ENCODE assay signal across 1 cellular context in the genomic region with DNA sequence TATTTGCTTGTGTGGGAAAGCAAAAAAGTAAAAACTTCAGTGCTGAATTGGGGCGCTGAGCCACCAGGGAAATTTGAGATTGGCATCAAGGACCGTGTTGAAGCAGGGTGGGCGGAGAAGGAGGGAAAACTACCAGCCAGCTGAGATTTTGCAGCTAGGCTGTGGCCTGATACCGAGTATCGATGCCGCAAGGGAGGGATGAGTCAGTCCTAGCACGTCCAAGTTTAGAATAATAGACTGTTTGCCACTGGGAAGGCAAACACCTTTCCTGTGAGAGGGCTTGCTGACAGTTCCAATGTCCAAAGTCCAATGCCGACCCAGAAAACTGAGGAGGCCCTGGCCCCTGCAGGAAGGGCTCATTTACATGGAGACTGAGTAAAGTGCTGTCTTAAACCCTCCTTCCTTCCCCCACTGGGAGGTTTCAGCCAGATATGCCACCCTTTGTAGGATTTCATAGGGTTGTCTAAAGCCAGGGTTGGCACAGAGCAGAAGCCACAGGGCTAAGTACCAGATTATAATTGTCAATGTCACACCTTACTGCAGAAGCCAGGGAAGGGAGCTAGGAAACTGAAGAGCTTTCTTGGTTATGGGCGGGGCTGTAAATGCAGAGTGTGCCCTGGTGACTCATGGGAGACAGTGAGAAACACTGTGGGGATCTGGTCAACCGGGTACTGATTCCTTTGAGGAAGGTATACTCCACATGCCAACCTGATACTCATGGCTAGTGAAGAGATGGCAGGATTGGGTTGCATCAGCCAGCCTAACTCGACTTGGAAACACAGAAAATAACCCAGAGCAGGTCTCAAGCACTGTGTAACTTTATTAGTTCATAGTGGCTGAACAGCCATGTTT.
TF ChIP-seq lines count a peak whose summit lies in the region.

No MANE protein-coding gene starts in this region.

TF ChIP-seq in K562, 482 proteins besides CTCF, POLR2A, EP300 and RAD21 (continued from another document and continues in another):
- TF ChIP-seq, protein P1, sequence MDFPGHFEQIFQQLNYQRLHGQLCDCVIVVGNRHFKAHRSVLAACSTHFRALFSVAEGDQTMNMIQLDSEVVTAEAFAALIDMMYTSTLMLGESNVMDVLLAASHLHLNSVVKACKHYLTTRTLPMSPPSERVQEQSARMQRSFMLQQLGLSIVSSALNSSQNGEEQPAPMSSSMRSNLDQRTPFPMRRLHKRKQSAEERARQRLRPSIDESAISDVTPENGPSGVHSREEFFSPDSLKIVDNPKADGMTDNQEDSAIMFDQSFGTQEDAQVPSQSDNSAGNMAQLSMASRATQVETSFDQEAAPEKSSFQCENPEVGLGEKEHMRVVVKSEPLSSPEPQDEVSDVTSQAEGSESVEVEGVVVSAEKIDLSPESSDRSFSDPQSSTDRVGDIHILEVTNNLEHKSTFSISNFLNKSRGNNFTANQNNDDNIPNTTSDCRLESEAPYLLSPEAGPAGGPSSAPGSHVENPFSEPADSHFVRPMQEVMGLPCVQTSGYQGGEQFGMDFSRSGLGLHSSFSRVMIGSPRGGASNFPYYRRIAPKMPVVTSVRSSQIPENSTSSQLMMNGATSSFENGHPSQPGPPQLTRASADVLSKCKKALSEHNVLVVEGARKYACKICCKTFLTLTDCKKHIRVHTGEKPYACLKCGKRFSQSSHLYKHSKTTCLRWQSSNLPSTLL (IDR thresholded peaks at IDR 0.05): no peak
- peak; percentile 80 for TF ChIP-seq ARID1B (IDR thresholded peaks at IDR 0.05)
- TF ChIP-seq ZNF395 (CRISPR knock-in tag; IDR thresholded peaks at IDR 0.05): peak; percentile 71
- peak; percentile 90 for TF ChIP-seq GTF2B (IDR thresholded peaks at IDR 0.05; ENCODE audit: extremely low read depth, insufficient read length)
- peak; percentile 24; the same call in 1 of the 2 replicates for TF ChIP-seq KAT7 (CRISPR knock-in tag; IDR thresholded peaks at IDR 0.05; ENCODE audit: borderline replicate concordance)
- TF ChIP-seq, protein P2, sequence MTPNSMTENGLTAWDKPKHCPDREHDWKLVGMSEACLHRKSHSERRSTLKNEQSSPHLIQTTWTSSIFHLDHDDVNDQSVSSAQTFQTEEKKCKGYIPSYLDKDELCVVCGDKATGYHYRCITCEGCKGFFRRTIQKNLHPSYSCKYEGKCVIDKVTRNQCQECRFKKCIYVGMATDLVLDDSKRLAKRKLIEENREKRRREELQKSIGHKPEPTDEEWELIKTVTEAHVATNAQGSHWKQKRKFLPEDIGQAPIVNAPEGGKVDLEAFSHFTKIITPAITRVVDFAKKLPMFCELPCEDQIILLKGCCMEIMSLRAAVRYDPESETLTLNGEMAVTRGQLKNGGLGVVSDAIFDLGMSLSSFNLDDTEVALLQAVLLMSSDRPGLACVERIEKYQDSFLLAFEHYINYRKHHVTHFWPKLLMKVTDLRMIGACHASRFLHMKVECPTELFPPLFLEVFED (CRISPR knock-in tag; conservative IDR thresholded peaks at IDR 0.05): no peak
- no peak for TF ChIP-seq PRMT5 (CRISPR knock-in tag; IDR thresholded peaks at IDR 0.05)
- TF ChIP-seq BRD9 (IDR thresholded peaks at IDR 0.05; ENCODE audit: low read depth, partially characterized antibody): no peak
- 0 out of 4 replicates have a peak, but pooled peaks of 1 of the 2 experiments have one; percentile 18 for TF ChIP-seq FOXA3 (CRISPR knock-in tag; conservative IDR thresholded peaks at IDR 0.05 in 1 of 2, IDR thresholded peaks at IDR 0.05 in 1 of 2)
- peak; percentile 65; the same call in 1 of the 2 replicates for TF ChIP-seq PTRF (tag; IDR thresholded peaks at IDR 0.05)
- TF ChIP-seq TRIM28 (IDR thresholded peaks at IDR 0.05): no peak
- TF ChIP-seq IFI16 (CRISPR knock-in tag; IDR thresholded peaks at IDR 0.05): no peak
- TF ChIP-seq NONO (IDR thresholded peaks at IDR 0.05; ENCODE audit: low read depth in 2 of 2, low read length in 1 of 2): no peak
- no peak; a peak in 1 of 3 replicates for TF ChIP-seq CBX3 (IDR thresholded peaks at IDR 0.05; ENCODE audit: borderline replicate concordance in 1 of 2, low read length in 2 of 2)
- TF ChIP-seq NR4A1 (CRISPR knock-in tag; IDR thresholded peaks at IDR 0.05): no peak
- 0 out of 2 replicates have a peak, but pooled peaks have one; percentile 69 for TF ChIP-seq NR4A1 (tag; IDR thresholded peaks at IDR 0.05)
- no peak for TF ChIP-seq CBX5 (IDR thresholded peaks at IDR 0.05; ENCODE audit: borderline replicate concordance, low read depth)
- TF ChIP-seq FOXK2 (conservative IDR thresholded peaks at IDR 0.05 in 1 of 2, IDR thresholded peaks at IDR 0.05 in 1 of 2; ENCODE audit: low read depth in 2 of 2): peak; percentile 35 to 44; a peak in 2 of 4 replicates
- no peak for TF ChIP-seq ZZZ3 (IDR thresholded peaks at IDR 0.05)
- TF ChIP-seq POU5F1 (IDR thresholded peaks at IDR 0.05; ENCODE audit: borderline replicate concordance, low read depth, low read length, partially characterized antibody): no peak
- TF ChIP-seq ATF1 (CRISPR knock-in tag; IDR thresholded peaks at IDR 0.05): no peak
- no peak for TF ChIP-seq ATF1 (tag; IDR thresholded peaks at IDR 0.05)
- TF ChIP-seq THRAP3 (IDR thresholded peaks at IDR 0.05; ENCODE audit: borderline replicate concordance): no peak
- no peak for TF ChIP-seq ETV6 (IDR thresholded peaks at IDR 0.05; ENCODE audit: borderline replicate concordance in 1 of 2, low read depth in 2 of 2, low read length in 1 of 2)
- TF ChIP-seq ETV6 (CRISPR knock-in tag; IDR thresholded peaks at IDR 0.05; ENCODE audit: borderline replicate concordance): no peak
- TF ChIP-seq, protein P3, sequence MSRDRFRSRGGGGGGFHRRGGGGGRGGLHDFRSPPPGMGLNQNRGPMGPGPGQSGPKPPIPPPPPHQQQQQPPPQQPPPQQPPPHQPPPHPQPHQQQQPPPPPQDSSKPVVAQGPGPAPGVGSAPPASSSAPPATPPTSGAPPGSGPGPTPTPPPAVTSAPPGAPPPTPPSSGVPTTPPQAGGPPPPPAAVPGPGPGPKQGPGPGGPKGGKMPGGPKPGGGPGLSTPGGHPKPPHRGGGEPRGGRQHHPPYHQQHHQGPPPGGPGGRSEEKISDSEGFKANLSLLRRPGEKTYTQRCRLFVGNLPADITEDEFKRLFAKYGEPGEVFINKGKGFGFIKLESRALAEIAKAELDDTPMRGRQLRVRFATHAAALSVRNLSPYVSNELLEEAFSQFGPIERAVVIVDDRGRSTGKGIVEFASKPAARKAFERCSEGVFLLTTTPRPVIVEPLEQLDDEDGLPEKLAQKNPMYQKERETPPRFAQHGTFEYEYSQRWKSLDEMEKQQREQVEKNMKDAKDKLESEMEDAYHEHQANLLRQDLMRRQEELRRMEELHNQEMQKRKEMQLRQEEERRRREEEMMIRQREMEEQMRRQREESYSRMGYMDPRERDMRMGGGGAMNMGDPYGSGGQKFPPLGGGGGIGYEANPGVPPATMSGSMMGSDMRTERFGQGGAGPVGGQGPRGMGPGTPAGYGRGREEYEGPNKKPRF (IDR thresholded peaks at IDR 0.05; ENCODE audit: low read depth, low read length): no peak
- TF ChIP-seq, protein P4, sequence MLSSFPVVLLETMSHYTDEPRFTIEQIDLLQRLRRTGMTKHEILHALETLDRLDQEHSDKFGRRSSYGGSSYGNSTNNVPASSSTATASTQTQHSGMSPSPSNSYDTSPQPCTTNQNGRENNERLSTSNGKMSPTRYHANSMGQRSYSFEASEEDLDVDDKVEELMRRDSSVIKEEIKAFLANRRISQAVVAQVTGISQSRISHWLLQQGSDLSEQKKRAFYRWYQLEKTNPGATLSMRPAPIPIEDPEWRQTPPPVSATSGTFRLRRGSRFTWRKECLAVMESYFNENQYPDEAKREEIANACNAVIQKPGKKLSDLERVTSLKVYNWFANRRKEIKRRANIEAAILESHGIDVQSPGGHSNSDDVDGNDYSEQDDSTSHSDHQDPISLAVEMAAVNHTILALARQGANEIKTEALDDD (IDR thresholded peaks at IDR 0.05): peak; percentile 60
- TF ChIP-seq MTA1 (IDR thresholded peaks at IDR 0.05; ENCODE audit: borderline replicate concordance): no peak; the same call in 1 of the 2 replicates
- TF ChIP-seq SMARCA5 (IDR thresholded peaks at IDR 0.05): 0 out of 2 replicates have a peak, but pooled peaks have one; percentile 58
- TF ChIP-seq ZNF76 (CRISPR knock-in tag; IDR thresholded peaks at IDR 0.05; ENCODE audit: borderline replicate concordance): 0 out of 2 replicates have a peak, but pooled peaks have one; percentile 67
- TF ChIP-seq, protein P5, sequence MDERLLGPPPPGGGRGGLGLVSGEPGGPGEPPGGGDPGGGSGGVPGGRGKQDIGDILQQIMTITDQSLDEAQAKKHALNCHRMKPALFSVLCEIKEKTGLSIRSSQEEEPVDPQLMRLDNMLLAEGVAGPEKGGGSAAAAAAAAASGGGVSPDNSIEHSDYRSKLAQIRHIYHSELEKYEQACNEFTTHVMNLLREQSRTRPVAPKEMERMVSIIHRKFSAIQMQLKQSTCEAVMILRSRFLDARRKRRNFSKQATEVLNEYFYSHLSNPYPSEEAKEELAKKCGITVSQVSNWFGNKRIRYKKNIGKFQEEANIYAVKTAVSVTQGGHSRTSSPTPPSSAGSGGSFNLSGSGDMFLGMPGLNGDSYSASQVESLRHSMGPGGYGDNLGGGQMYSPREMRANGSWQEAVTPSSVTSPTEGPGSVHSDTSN (CRISPR knock-in tag; IDR thresholded peaks at IDR 0.05; ENCODE audit: low read depth): no peak
- TF ChIP-seq, protein P5 (tag; conservative IDR thresholded peaks at IDR 0.05; ENCODE audit: low read depth): no peak
- TF ChIP-seq YBX1 (IDR thresholded peaks at IDR 0.05): no peak
- TF ChIP-seq THAP7 (CRISPR knock-in tag; IDR thresholded peaks at IDR 0.05): 0 out of 2 replicates have a peak, but pooled peaks have one; percentile 42
- TF ChIP-seq EWSR1 (IDR thresholded peaks at IDR 0.05; ENCODE audit: borderline replicate concordance, low read depth, partially characterized antibody): no peak
- no peak for TF ChIP-seq TAF9B (IDR thresholded peaks at IDR 0.05; ENCODE audit: partially characterized antibody)
- TF ChIP-seq TEAD2 (tag; IDR thresholded peaks at IDR 0.05): no peak
- peak; percentile 10 to 25; a peak in 1 of 4 replicates for TF ChIP-seq TRIM24 (IDR thresholded peaks at IDR 0.05)
- peak; percentile 45 for TF ChIP-seq NFIC (IDR thresholded peaks at IDR 0.05)
- no peak for TF ChIP-seq RBM39 (optimal IDR thresholded peaks at IDR 0.05; ENCODE audit: low read depth, low read length)
- no peak for TF ChIP-seq ASH1L (IDR thresholded peaks at IDR 0.05; ENCODE audit: borderline replicate concordance, low read depth, partially characterized antibody)
- TF ChIP-seq CC2D1A (IDR thresholded peaks at IDR 0.05): peak; percentile 12; the same call in 1 of the 2 replicates
- TF ChIP-seq POLR2AphosphoS5 (IDR thresholded peaks at IDR 0.05; ENCODE audit: control insufficient read depth, insufficient read depth, low read depth, low read length): peak; percentile 62; the same call in 1 of the 2 replicates
- no peak for TF ChIP-seq ZNF77 (CRISPR knock-in tag; IDR thresholded peaks at IDR 0.05)
- no peak for TF ChIP-seq RHOXF2B (CRISPR knock-in tag; conservative IDR thresholded peaks at IDR 0.05)
- no peak for TF ChIP-seq SAFB (IDR thresholded peaks at IDR 0.05; ENCODE audit: borderline replicate concordance, low read depth, low read length)
- no peak for TF ChIP-seq PURB (CRISPR knock-in tag; IDR thresholded peaks at IDR 0.05; ENCODE audit: low read depth)
- TF ChIP-seq, protein P6, sequence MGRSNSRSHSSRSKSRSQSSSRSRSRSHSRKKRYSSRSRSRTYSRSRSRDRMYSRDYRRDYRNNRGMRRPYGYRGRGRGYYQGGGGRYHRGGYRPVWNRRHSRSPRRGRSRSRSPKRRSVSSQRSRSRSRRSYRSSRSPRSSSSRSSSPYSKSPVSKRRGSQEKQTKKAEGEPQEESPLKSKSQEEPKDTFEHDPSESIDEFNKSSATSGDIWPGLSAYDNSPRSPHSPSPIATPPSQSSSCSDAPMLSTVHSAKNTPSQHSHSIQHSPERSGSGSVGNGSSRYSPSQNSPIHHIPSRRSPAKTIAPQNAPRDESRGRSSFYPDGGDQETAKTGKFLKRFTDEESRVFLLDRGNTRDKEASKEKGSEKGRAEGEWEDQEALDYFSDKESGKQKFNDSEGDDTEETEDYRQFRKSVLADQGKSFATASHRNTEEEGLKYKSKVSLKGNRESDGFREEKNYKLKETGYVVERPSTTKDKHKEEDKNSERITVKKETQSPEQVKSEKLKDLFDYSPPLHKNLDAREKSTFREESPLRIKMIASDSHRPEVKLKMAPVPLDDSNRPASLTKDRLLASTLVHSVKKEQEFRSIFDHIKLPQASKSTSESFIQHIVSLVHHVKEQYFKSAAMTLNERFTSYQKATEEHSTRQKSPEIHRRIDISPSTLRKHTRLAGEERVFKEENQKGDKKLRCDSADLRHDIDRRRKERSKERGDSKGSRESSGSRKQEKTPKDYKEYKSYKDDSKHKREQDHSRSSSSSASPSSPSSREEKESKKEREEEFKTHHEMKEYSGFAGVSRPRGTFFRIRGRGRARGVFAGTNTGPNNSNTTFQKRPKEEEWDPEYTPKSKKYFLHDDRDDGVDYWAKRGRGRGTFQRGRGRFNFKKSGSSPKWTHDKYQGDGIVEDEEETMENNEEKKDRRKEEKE (IDR thresholded peaks at IDR 0.05; ENCODE audit: borderline replicate concordance in 1 of 2, control insufficient read depth in 1 of 2, low read depth in 2 of 2, low read length in 1 of 2): no peak; a peak in 1 of 4 replicates
- TF ChIP-seq FOXK1 (CRISPR knock-in tag; IDR thresholded peaks at IDR 0.05; ENCODE audit: borderline replicate concordance): no peak
